10 cellular contexts compared by ENCODE assay signal in genomic region chr10:132453470-132453861, GRCh38. TPM values are rescaled to one million over a fixed set of nuclear protein-coding genes. Genes with fewer than 3 reads are reported as not detected.
DNase-seq lines count a peak whose midpoint lies in the region; ATAC-seq, FAIRE-seq and TF ChIP-seq lines count a peak whose summit lies in the region.
"Had no signal": no experiment of that assay in that cellular context is flagged by ENCODE, and none has a peak within 500 bp of the region (broad histone marks: within the 10 kb centered on the region; RNA-seq: fewer than 3 reads in every experiment).

No MANE protein-coding gene starts in this region.

- TF ChIP-seq CTCF in epithelial cell of proximal tubule (conservative IDR thresholded peaks at IDR 0.05; ENCODE audit: low read depth, low read length) (no peak), spleen (IDR thresholded peaks at IDR 0.05 in 8 of 11, conservative IDR thresholded peaks at IDR 0.05 in 3 of 11) (peak in 5 of 11 experiments; percentile 29 to 64 (median 55)), prostate gland (IDR thresholded peaks at IDR 0.05) (no peak), D721Med (IDR thresholded peaks at IDR 0.05; ENCODE audit: insufficient read depth, missing control alignments) (no peak)

- H3K4me1 ChIP-seq in HUES64 (ENCODE audit: insufficient read depth, low read length) (no peaks in the 10 kb centered on the region), spleen (peaks cover 16 to 55% (median 31%) of the 10 kb centered on the region in 6 donors), prostate gland (replicated peaks) (peaks cover 8% of the 10 kb centered on the region)

- H3K27ac ChIP-seq in HUES64 (ENCODE audit: low read depth, low read length) = no peak overlapping the region
- peak overlapping the region in 5 of 8 donors; percentile 71 to 89 (median 81) for H3K27ac ChIP-seq in spleen
- no peak overlapping the region for H3K27ac ChIP-seq in prostate gland

- H3K4me3 ChIP-seq in HUES64 (ENCODE audit: low read length) (peak overlapping the region; percentile 36), epithelial cell of proximal tubule (ENCODE audit: low read depth, low read length) (peak overlapping the region; percentile 34), spleen (peak overlapping the region in 4 of 8 donors; percentile 3 to 52 (median 11)), prostate gland (peak overlapping the region in 1 of 2 donors; percentile 6)
- H3K4me3 ChIP-seq: lung had no signal

- peaks cover 22% of the 10 kb centered on the region for H3K4me1 Mint-ChIP-seq in activated naive CD4-positive, alpha-beta T cell treated with anti-CD3 and anti-CD28 coated beads, Interleukin-2, amount 10 ng/mL, durations not matched to agents 7 days and 5 days

- peak; percentile 6 for ATAC-seq in GM19467 (IDR thresholded peaks at IDR 0.05; ENCODE audit: unreplicated experiment)

- no peaks in the 10 kb centered on the region for H3K36me3 Mint-ChIP-seq in activated naive CD4-positive, alpha-beta T cell treated with anti-CD3 and anti-CD28 coated beads, Interleukin-2, amount 10 ng/mL, durations not matched to agents 7 days and 5 days

- no peaks in the 10 kb centered on the region for H3K9me3 ChIP-seq in HUES64 (ENCODE audit: insufficient read depth, low read depth, low read length)
- H3K9me3 ChIP-seq in spleen = no peaks in the 10 kb centered on the region
- no peaks in the 10 kb centered on the region for H3K9me3 ChIP-seq in prostate gland

- no peak overlapping the region for H3K9ac ChIP-seq in HUES64 (ENCODE audit: low read depth, low read length)

- DNase-seq in epithelial cell of proximal tubule (ENCODE audit: low read depth) = no peak
- DNase-seq in spleen = peak; percentile 90
- DNase-seq in prostate gland (ENCODE audit: low spot score) = no peak
- DNase-seq in D721Med (ENCODE audit: insufficient read length, low spot score) = no peak
- DNase-seq in GM19240 (ENCODE audit: insufficient read length, low spot score) = no peak
- no peak for DNase-seq in activated naive CD4-positive, alpha-beta T cell treated with anti-CD3 and anti-CD28 coated beads, Interleukin-2, amount 10 ng/mL, durations not matched to agents 7 days and 5 days
- DNase-seq: cerebellar nuclear complex had no signal

- H3K9me3 Mint-ChIP-seq in activated naive CD4-positive, alpha-beta T cell treated with anti-CD3 and anti-CD28 coated beads, Interleukin-2, amount 10 ng/mL, durations not matched to agents 7 days and 5 days = no peaks in the 10 kb centered on the region

- no peak for FAIRE-seq in D721Med (lab: Jason Lieb, UNC)

- peaks cover 22% of the 10 kb centered on the region for H3K27me3 Mint-ChIP-seq in activated naive CD4-positive, alpha-beta T cell treated with anti-CD3 and anti-CD28 coated beads, Interleukin-2, amount 10 ng/mL, durations not matched to agents 7 days and 5 days

- no peak overlapping the region for H3K4me3 Mint-ChIP-seq in activated naive CD4-positive, alpha-beta T cell treated with anti-CD3 and anti-CD28 coated beads, Interleukin-2, amount 10 ng/mL, durations not matched to agents 7 days and 5 days

- no peak overlapping the region for H3K27ac Mint-ChIP-seq in activated naive CD4-positive, alpha-beta T cell treated with anti-CD3 and anti-CD28 coated beads, Interleukin-2, amount 10 ng/mL, durations not matched to agents 7 days and 5 days

- intact Hi-C loops in spleen (cut with DNase I; ENCODE audit: low total_unique reads) = loop anchor here (5.0 to 10.0 kb wide), 3 partner anchors 61 to 231 kb away; partner anchors contain the start of gene INPP5A
- intact Hi-C loops in prostate gland (cut with DNase I) = loop anchor here (1.0 to 2.0 kb wide), 3 partner anchors 57 to 231 kb away; partner anchors contain the start of gene PWWP2B

- H3K27me3 ChIP-seq in HUES64 (ENCODE audit: insufficient read depth, low read length) (no peaks in the 10 kb centered on the region; the same call in 1 of the 2 replicates), spleen (replicated peaks in 1 of 7) (peaks cover 0 to 9% (median 0%) of the 10 kb centered on the region in 7 donors), prostate gland (replicated peaks; ENCODE audit: insufficient read depth) (no peaks in the 10 kb centered on the region)

- WGBS in HUES64 = 72% methylated on average over 15 of the region's 15 CpGs
- WGBS in spleen, 5 donors = 44 to 71% (median 62%) methylated on average over 12 to 15 of the region's 15 CpGs
- WGBS in prostate gland = 51% methylated on average over 15 of the region's 15 CpGs

- TF ChIP-seq POLR2A in spleen (IDR thresholded peaks at IDR 0.05) (no peak), prostate gland (IDR thresholded peaks at IDR 0.05) (no peak)

- H3K36me3 ChIP-seq in HUES64 (ENCODE audit: insufficient read depth, low read length) (no peaks in the 10 kb centered on the region), spleen (no peaks in the 10 kb centered on the region), prostate gland (no peaks in the 10 kb centered on the region)

- CTCF ChIA-PET in activated naive CD4-positive, alpha-beta T cell treated with anti-CD3 and anti-CD28 coated beads, Interleukin-2, amount 10 ng/mL, durations not matched to agents 7 days and 5 days (lab: Charles Lee) = interaction anchor here (0.5 to 2.2 kb wide), 6 partner anchors 55 to 188 kb away, joined by 3 to 9 read pairs (median 4); no protein-coding TSS in a partner anchor

RNA-seq across cellular contexts. Expression of gene PWWP2B, which starts 56.5 kb away (rescaled TPM):
- 3.5 TPM for polyA plus RNA-seq in HUES64 (2013, experiment 1 of 2)
- 5.1 TPM for polyA plus RNA-seq in HUES64 (2013, experiment 2 of 2)
- 11.0 and 14.9 TPM in 2 replicates for total RNA-seq in epithelial cell of proximal tubule
- 10 to 100 TPM; 24.8 to 41.7 (median 28.1) TPM for total RNA-seq in spleen
- 10 to 100 TPM; 22.5 to 50.0 (median 27.8) TPM for polyA plus RNA-seq in spleen
- 10 to 100 TPM; 27.5 to 36.6 TPM for total RNA-seq in prostate gland

Comparison
In these comparisons a context has a peak if more than half of its experiments do, and no peak if none do; other contexts are left out.
1. H3K27ac ChIP-seq: peak in spleen (5 of 8); none in HUES64 (single experiment) and prostate gland (0 of 2).